21 cellular contexts compared by ENCODE assay signal in the genomic region with DNA sequence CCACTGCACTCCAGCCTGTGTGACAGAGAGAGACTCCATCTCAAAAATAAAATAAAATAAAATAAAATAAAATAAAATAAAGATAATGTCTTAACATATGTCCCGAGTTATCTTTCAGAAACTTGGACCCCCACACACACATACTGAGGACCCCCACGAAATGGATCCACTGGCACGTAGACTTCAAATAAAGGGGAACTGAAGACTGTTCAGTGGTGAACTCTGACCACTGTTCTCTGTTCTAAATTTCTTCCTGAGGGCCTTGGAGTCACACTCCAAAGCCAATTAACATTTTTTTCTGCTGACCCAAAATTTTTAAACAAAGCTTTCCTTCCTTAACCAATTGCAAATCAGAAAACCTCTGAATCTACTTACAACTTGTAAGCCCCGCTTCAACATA. TPM values are rescaled to one million over a fixed set of nuclear protein-coding genes. Genes with fewer than 3 reads are reported as not detected.
DNase-seq lines count a peak whose midpoint lies in the region; ATAC-seq, FAIRE-seq and TF ChIP-seq lines count a peak whose summit lies in the region.
"Had no signal": no experiment of that assay in that cellular context is flagged by ENCODE, and none has a peak within 500 bp of the region (broad histone marks: within the 10 kb centered on the region; RNA-seq: fewer than 3 reads in every experiment).

No MANE protein-coding gene starts in this region.

- TF ChIP-seq POLR2A in GM12891 (IDR thresholded peaks at IDR 0.05; ENCODE audit: low read depth, low read length) = no peak

- no peak for DNase-seq in GM12891 (ENCODE audit: insufficient read length, low spot score)
- DNase-seq in MV-4-11 (lab: John Stamatoyannopoulos, UW) = peak; percentile 23
- no peak for DNase-seq in nephron progenitor cell
- DNase-seq in amniotic stem cell (lab: John Stamatoyannopoulos, UW) = no peak
- no peak for DNase-seq in NCI-H1092 treated with DMSO at 0.1 percent for 48 hours (lab: John Stamatoyannopoulos, UW)
- no peak for DNase-seq in NCI-H1694 treated with DMSO at 0.1 percent for 48 hours (lab: John Stamatoyannopoulos, UW)
- DNase-seq in HuH-7 (ENCODE audit: low spot score) = no peak
- DNase-seq: 8988T; ACHN; Caco-2; Calu3; CD4-positive, alpha-beta T cell; CD8-positive, alpha-beta T cell; DMS79 treated with DMSO at 0.1 percent for 48 hours; GDM1 had no signal

- ATAC-seq in GM19351 (IDR thresholded peaks at IDR 0.05; ENCODE audit: unreplicated experiment) = peak; percentile 72
- ATAC-seq: CD8-positive, alpha-beta T cell had no signal

- H3K36me3 Mint-ChIP-seq in nephron progenitor cell (ENCODE audit: low read depth) = no peaks in the 10 kb centered on the region
- H3K36me3 Mint-ChIP-seq: CD8-positive, alpha-beta T cell had no signal

- peaks cover 9% of the 10 kb centered on the region for H3K4me1 Mint-ChIP-seq in nephron progenitor cell
- H3K4me1 Mint-ChIP-seq: B cell had no signal

- peaks cover 12% of the 10 kb centered on the region for H3K27me3 Mint-ChIP-seq in nephron progenitor cell (ENCODE audit: low read depth, poor library complexity)

- no peak for FAIRE-seq in GM12891 (lab: Jason Lieb, UNC)
- FAIRE-seq: A204.1, D721Med, GM12892, GM18507 had no signal

- H3K9me3 Mint-ChIP-seq in nephron progenitor cell = no peaks in the 10 kb centered on the region
- H3K9me3 Mint-ChIP-seq: CD4-positive, alpha-beta T cell; CD8-positive, alpha-beta T cell had no signal

- no peak for TF ChIP-seq CTCF in nephron progenitor cell (IDR thresholded peaks at IDR 0.05)

- peak overlapping the region; percentile 15 for H3K27ac Mint-ChIP-seq in nephron progenitor cell
- H3K27ac Mint-ChIP-seq: B cell; CD4-positive, alpha-beta T cell; CD8-positive, alpha-beta T cell had no signal

- H3K4me3 Mint-ChIP-seq in nephron progenitor cell = no peak overlapping the region
- H3K4me3 Mint-ChIP-seq: B cell; CD4-positive, alpha-beta T cell; CD8-positive, alpha-beta T cell had no signal

TF ChIP-seq in GM12891, 5 proteins besides CTCF, POLR2A, EP300 and RAD21:
- TF ChIP-seq PAX5 (IDR thresholded peaks at IDR 0.05; ENCODE audit: insufficient read depth, low read length, severe bottlenecking) (no peak), SPI1 (IDR thresholded peaks at IDR 0.05; ENCODE audit: low read depth, low read length) (peak; percentile 57)

RNA-seq across cellular contexts. Expression of a gene that starts 43.5 kb away (rescaled TPM):
- polyA plus RNA-seq in GM12891 (2012; ENCODE audit: low read depth, missing spikeins) = 35.0 TPM
